Comparison of ENCODE assay signal across 26 cellular contexts in the genomic region with DNA sequence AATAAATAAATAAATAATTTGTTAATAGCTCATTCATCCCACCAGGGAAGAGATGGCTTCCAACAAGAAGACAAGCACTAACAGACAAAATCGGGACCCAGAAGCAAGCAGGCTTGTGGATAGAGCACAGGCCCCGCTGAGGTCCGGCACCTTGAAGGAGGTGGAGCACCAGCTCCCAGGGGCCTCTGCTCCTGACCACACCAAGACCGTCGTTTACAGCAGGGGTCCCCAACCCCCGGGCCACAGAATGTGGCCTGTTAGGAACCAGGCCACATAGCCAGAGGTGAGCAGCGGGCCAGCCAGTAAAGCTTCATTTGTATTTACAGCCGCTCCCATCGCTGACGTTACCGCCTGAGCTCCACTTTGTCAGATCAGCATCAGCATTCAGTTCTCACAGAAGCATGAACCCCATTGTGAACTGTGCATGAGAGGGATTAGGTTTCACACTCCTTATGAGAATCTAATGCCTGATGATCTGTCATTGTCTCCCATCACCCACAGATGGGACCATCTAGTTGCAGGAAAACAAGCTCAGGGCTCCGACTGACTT.
"Had no signal": no experiment of that assay in that cellular context is flagged by ENCODE, and none has a peak within 500 bp of the region (broad histone marks: within the 10 kb centered on the region; RNA-seq: fewer than 3 reads in every experiment).

No MANE protein-coding gene starts in this region.

- H3K4me3 Mint-ChIP-seq: activated CD8-positive, alpha-beta T cell treated with anti-CD3 and anti-CD28 coated beads for 36 hours; activated naive CD8-positive, alpha-beta T cell treated with anti-CD3 and anti-CD28 coated beads, Interleukin-2, amount 10 ng/mL, durations not matched to agents 7 days and 5 days; IgD-negative memory B cell had no signal

- H3K9me3 ChIP-seq: adrenal gland, breast epithelium, SJSA1 had no signal

- H3K27ac Mint-ChIP-seq: activated CD8-positive, alpha-beta T cell treated with anti-CD3 and anti-CD28 coated beads for 36 hours; activated naive CD8-positive, alpha-beta T cell treated with anti-CD3 and anti-CD28 coated beads, Interleukin-2, amount 10 ng/mL, durations not matched to agents 7 days and 5 days; IgD-negative memory B cell had no signal

- H3K27me3 ChIP-seq: adrenal gland, breast epithelium, SJSA1 had no signal

- H3K36me3 ChIP-seq: adrenal gland, breast epithelium, SJSA1 had no signal

- ATAC-seq: activated CD4-positive, CD25-positive, alpha-beta regulatory T cell treated with anti-CD3 and anti-CD28 coated beads, Interleukin-2, amount 50 U/mL, for 24 hours; activated CD8-positive, alpha-beta T cell treated with anti-CD3 and anti-CD28 coated beads for 36 hours; Panc1; SK-N-SH treated with all-trans-retinoic acid at 6 μM for 48 hours had no signal

- H3K4me3 ChIP-seq: adrenal gland, breast epithelium, SJSA1 had no signal

- H3K27me3 Mint-ChIP-seq: activated CD8-positive, alpha-beta T cell treated with anti-CD3 and anti-CD28 coated beads for 36 hours; IgD-negative memory B cell had no signal

- H3K4me1 Mint-ChIP-seq: IgD-negative memory B cell had no signal

- H3K27ac ChIP-seq: adrenal gland, SJSA1 had no signal

- H3K36me3 Mint-ChIP-seq: IgD-negative memory B cell had no signal

- DNase-seq: activated CD4-positive, alpha-beta T cell treated with anti-CD3 and anti-CD28 coated beads for 4 hours; activated CD8-positive, alpha-beta memory T cell treated with anti-CD3 and anti-CD28 coated beads, Interleukin-2, amount 50 U/mL, for 4 hours; activated CD8-positive, alpha-beta T cell treated with anti-CD3 and anti-CD28 coated beads for 36 hours; activated naive CD4-positive, alpha-beta T cell treated with anti-CD3 and anti-CD28 coated beads, Interleukin-2, amount 50 U/mL, for 16 hours; activated naive CD8-positive, alpha-beta T cell treated with anti-CD3 and anti-CD28 coated beads, Interleukin-2, amount 10 ng/mL, durations not matched to agents 7 days and 5 days; activated T-cell treated with anti-CD3 and anti-CD28 coated beads, Interleukin-2, amount 50 U/mL, for 1 hour; adrenal gland; anterior cingulate cortex; KG1; NCI-H1048; NCI-H1417; NCI-H2029; NCI-H2107; NCI-H510A treated with DMSO at 0.1 percent for 48 hours; NCI-H69; NK-92 treated with Interleukin-12 subunit alpha and Interleukin-12 subunit beta, amount 100 ng/mL, for 24 hours; OCI-M1; RPMI8226; SHP77; SW 1271 had no signal
